1 cellular context compared by ENCODE assay signal in the genomic region with DNA sequence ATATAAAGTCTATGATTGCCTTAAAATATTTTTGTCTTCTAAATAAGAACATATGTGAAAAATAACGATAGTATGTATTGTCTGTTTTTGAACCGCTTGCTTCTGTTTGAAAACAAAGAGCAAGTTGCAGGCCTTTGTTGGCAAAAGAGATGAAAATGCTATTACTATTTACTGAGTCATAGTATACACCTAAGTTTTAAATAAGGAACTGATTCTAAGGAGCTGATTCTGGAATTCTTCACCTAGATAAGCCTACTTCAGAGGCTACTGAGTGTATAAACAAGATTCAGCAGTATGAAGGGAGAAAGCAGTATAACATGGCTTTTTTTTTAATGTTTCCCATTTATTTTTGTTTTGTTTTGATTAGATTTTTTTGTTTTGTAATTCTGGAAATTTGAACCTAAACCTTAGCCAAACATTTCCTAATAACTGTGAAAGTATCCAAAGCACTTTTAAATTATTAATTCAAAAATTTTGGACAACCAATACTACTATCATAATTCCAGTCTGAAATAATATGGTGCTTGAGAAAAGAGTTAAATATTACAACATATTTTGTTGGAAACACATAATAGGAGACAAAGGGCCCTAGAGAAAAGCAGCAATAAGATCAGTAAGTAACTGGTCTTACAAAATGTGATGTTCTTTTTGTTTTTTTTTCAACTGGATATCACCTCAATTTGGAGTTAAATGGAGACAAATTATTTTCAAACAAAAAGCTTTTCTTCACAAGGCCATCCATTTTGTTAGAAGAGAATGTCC.
TF ChIP-seq lines count a peak whose summit lies in the region.

No MANE protein-coding gene starts in this region.

TF ChIP-seq in GM12878, 131 proteins besides CTCF, POLR2A, EP300 and RAD21 (continued from another document):
- TF ChIP-seq, protein P1, sequence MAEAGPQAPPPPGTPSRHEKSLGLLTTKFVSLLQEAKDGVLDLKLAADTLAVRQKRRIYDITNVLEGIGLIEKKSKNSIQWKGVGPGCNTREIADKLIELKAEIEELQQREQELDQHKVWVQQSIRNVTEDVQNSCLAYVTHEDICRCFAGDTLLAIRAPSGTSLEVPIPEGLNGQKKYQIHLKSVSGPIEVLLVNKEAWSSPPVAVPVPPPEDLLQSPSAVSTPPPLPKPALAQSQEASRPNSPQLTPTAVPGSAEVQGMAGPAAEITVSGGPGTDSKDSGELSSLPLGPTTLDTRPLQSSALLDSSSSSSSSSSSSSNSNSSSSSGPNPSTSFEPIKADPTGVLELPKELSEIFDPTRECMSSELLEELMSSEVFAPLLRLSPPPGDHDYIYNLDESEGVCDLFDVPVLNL (IDR thresholded peaks at IDR 0.05; ENCODE audit: low read depth, low read length) = no peak
- TF ChIP-seq, protein P2, sequence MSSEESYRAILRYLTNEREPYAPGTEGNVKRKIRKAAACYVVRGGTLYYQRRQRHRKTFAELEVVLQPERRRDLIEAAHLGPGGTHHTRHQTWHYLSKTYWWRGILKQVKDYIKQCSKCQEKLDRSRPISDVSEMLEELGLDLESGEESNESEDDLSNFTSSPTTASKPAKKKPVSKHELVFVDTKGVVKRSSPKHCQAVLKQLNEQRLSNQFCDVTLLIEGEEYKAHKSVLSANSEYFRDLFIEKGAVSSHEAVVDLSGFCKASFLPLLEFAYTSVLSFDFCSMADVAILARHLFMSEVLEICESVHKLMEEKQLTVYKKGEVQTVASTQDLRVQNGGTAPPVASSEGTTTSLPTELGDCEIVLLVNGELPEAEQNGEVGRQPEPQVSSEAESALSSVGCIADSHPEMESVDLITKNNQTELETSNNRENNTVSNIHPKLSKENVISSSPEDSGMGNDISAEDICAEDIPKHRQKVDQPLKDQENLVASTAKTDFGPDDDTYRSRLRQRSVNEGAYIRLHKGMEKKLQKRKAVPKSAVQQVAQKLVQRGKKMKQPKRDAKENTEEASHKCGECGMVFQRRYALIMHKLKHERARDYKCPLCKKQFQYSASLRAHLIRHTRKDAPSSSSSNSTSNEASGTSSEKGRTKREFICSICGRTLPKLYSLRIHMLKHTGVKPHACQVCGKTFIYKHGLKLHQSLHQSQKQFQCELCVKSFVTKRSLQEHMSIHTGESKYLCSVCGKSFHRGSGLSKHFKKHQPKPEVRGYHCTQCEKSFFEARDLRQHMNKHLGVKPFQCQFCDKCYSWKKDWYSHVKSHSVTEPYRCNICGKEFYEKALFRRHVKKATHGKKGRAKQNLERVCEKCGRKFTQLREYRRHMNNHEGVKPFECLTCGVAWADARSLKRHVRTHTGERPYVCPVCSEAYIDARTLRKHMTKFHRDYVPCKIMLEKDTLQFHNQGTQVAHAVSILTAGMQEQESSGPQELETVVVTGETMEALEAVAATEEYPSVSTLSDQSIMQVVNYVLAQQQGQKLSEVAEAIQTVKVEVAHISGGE (CRISPR knock-in tag; IDR thresholded peaks at IDR 0.05) = no peak
- TF ChIP-seq CHD1 (IDR thresholded peaks at IDR 0.05; ENCODE audit: low read depth, low read length) (no peak), STAT1 (conservative IDR thresholded peaks at IDR 0.05) (no peak), POLR2AphosphoS5 (IDR thresholded peaks at IDR 0.05; ENCODE audit: low read length) (no peak), YBX1 (IDR thresholded peaks at IDR 0.05) (no peak), KAT2A (conservative IDR thresholded peaks at IDR 0.05; ENCODE audit: control insufficient read depth, low read depth, low read length) (no peak), BHLHE40 (IDR thresholded peaks at IDR 0.05; ENCODE audit: borderline replicate concordance in 1 of 2, low read depth in 2 of 2, low read length in 1 of 2) (no peak), MXI1 (IDR thresholded peaks at IDR 0.05; ENCODE audit: low read depth, low read length) (no peak), MEF2B (IDR thresholded peaks at IDR 0.05; ENCODE audit: partially characterized antibody, poor library complexity, severe bottlenecking) (no peak), TCF3 (IDR thresholded peaks at IDR 0.05; ENCODE audit: borderline replicate concordance, insufficient read depth, low read depth, low read length) (no peak), POU2F2 (IDR thresholded peaks at IDR 0.05; ENCODE audit: borderline replicate concordance, low read depth, low read length) (no peak), NBN (IDR thresholded peaks at IDR 0.05) (no peak)
- TF ChIP-seq, protein P3, sequence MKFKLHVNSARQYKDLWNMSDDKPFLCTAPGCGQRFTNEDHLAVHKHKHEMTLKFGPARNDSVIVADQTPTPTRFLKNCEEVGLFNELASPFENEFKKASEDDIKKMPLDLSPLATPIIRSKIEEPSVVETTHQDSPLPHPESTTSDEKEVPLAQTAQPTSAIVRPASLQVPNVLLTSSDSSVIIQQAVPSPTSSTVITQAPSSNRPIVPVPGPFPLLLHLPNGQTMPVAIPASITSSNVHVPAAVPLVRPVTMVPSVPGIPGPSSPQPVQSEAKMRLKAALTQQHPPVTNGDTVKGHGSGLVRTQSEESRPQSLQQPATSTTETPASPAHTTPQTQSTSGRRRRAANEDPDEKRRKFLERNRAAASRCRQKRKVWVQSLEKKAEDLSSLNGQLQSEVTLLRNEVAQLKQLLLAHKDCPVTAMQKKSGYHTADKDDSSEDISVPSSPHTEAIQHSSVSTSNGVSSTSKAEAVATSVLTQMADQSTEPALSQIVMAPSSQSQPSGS (IDR thresholded peaks at IDR 0.05; ENCODE audit: low read length) = no peak
- TF ChIP-seq, protein P4, sequence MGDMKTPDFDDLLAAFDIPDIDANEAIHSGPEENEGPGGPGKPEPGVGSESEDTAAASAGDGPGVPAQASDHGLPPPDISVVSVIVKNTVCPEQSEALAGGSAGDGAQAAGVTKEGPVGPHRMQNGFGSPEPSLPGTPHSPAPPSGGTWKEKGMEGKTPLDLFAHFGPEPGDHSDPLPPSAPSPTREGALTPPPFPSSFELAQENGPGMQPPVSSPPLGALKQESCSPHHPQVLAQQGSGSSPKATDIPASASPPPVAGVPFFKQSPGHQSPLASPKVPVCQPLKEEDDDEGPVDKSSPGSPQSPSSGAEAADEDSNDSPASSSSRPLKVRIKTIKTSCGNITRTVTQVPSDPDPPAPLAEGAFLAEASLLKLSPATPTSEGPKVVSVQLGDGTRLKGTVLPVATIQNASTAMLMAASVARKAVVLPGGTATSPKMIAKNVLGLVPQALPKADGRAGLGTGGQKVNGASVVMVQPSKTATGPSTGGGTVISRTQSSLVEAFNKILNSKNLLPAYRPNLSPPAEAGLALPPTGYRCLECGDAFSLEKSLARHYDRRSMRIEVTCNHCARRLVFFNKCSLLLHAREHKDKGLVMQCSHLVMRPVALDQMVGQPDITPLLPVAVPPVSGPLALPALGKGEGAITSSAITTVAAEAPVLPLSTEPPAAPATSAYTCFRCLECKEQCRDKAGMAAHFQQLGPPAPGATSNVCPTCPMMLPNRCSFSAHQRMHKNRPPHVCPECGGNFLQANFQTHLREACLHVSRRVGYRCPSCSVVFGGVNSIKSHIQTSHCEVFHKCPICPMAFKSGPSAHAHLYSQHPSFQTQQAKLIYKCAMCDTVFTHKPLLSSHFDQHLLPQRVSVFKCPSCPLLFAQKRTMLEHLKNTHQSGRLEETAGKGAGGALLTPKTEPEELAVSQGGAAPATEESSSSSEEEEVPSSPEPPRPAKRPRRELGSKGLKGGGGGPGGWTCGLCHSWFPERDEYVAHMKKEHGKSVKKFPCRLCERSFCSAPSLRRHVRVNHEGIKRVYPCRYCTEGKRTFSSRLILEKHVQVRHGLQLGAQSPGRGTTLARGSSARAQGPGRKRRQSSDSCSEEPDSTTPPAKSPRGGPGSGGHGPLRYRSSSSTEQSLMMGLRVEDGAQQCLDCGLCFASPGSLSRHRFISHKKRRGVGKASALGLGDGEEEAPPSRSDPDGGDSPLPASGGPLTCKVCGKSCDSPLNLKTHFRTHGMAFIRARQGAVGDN (IDR thresholded peaks at IDR 0.05) = no peak
- TF ChIP-seq, protein P5, sequence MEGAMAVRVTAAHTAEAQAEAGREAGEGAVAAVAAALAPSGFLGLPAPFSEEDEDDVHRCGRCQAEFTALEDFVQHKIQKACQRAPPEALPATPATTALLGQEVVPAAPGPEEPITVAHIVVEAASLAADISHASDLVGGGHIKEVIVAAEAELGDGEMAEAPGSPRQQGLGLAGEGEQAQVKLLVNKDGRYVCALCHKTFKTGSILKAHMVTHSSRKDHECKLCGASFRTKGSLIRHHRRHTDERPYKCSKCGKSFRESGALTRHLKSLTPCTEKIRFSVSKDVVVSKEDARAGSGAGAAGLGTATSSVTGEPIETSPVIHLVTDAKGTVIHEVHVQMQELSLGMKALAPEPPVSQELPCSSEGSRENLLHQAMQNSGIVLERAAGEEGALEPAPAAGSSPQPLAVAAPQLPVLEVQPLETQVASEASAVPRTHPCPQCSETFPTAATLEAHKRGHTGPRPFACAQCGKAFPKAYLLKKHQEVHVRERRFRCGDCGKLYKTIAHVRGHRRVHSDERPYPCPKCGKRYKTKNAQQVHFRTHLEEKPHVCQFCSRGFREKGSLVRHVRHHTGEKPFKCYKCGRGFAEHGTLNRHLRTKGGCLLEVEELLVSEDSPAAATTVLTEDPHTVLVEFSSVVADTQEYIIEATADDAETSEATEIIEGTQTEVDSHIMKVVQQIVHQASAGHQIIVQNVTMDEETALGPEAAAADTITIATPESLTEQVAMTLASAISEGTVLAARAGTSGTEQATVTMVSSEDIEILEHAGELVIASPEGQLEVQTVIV (IDR thresholded peaks at IDR 0.05; ENCODE audit: borderline replicate concordance, partially characterized antibody) = no peak
TF ChIP-seq in GM12878: peak in this region for 0.
